ENCODE assay signal across 9 cellular contexts in the genomic region with DNA sequence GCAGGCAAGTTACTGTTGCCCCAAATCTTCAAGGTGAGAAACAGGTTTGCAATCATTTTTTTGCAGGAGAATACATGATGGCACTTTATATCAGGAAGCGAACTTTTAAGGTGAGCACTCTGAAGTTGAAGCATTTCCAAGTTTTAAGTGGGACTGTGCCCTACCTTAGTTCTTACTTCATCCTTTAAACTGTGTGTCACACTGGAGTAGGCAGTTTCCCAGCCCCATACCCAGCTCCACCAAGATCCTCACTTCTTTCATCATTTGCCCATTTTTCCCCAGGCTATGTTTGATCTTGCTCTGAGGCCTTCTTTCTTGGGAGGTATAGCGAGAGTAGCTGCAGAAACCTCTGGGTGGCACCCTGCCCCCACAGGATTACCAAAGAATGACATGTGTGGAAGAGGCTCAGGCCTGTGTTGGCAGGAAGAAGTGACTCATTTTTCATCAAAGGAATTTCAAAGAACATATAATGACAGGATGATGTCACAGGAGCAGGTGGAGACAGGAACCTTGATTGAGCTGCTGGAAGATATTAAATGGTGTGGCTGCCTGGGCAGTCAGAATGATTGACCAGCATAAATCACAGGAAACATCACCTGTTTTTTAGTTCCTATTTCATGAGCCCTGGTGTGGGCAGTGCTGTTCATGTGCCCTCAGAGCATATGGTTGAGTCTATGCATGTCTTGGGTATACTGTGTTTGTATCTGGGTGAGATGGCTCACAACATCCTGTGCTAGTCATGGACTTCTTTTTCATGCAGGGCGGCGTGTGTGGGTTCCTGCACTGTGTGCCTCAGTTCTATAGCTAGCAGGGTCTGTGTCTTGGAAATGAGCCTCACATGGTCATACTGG. TPM values are rescaled to one million over a fixed set of nuclear protein-coding genes. Genes with fewer than 3 reads are reported as not detected.
DNase-seq lines count a peak whose midpoint lies in the region; ATAC-seq, FAIRE-seq and TF ChIP-seq lines count a peak whose summit lies in the region.
"Had no signal": no experiment of that assay in that cellular context is flagged by ENCODE, and none has a peak within 500 bp of the region (broad histone marks: within the 10 kb centered on the region; RNA-seq: fewer than 3 reads in every experiment).

No MANE protein-coding gene starts in this region.

- intact Hi-C loops in heart left ventricle (cut with DNase I): loop anchor here in 3 of 10 donors (5.0 to 10.0 kb wide), 2 partner anchors 41 to 49 kb away; no protein-coding TSS in a partner anchor

- no peak overlapping the region for H3K4me3 ChIP-seq in Jurkat, Clone E6-1 (ENCODE audit: low read length)
- no peak overlapping the region for H3K4me3 ChIP-seq in SJSA1
- H3K4me3 ChIP-seq in heart left ventricle: no peak overlapping the region
- H3K4me3 ChIP-seq in small intestine (ENCODE audit: low read depth in 1 of 2, low read length in 2 of 2): no peak overlapping the region

- H3K36me3 ChIP-seq in SJSA1: no peaks in the 10 kb centered on the region; the same call in 1 of the 2 replicates
- H3K36me3 ChIP-seq in heart left ventricle: no peaks in the 10 kb centered on the region
- H3K36me3 ChIP-seq in small intestine (ENCODE audit: control insufficient read depth in 2 of 2, insufficient read depth in 2 of 2, low read length in 2 of 2): no peaks in the 10 kb centered on the region

- H3K4me1 ChIP-seq in SJSA1 (replicated peaks) (peaks cover 49% of the 10 kb centered on the region), heart left ventricle (peaks cover 2 to 37% (median 25%) of the 10 kb centered on the region in 12 donors), small intestine (ENCODE audit: control insufficient read depth in 2 of 2, insufficient read depth in 1 of 2, low read depth in 1 of 2, low read length in 1 of 2) (peaks cover 6 to 11% of the 10 kb centered on the region in 2 donors)

- DNase-seq in GM12892 (ENCODE audit: insufficient read length) (no peak), SJSA1 (ENCODE audit: low read depth in 1 of 2, low spot score in 2 of 2) (peak; percentile 84 to 90), heart left ventricle (peak in 4 of 5 donors; percentile 32 to 62 (median 34)), small intestine (peak; percentile 88)
- peak; percentile 91 for DNase-seq in Jurkat, Clone E6-1 (ENCODE audit: low read depth, low spot score)
- DNase-seq in activated effector memory CD4-positive, alpha-beta T cell treated with anti-CD3 and anti-CD28 coated beads, Interleukin-2, amount 50 U/mL, for 16 hours: peak; percentile 93

- WGBS in heart left ventricle, 4 donors: 80 to 86% (median 84%) methylated on average over 4 of the region's 4 CpGs
- WGBS in small intestine, 3 donors: 65 to 80% (median 74%) methylated on average over 4 of the region's 4 CpGs

- TF ChIP-seq CTCF in heart left ventricle (IDR thresholded peaks at IDR 0.05): peak in 11 of 12 donors; percentile 11 to 56 (median 37)

- H3K27ac ChIP-seq in SJSA1 (peak overlapping the region; percentile 21), heart left ventricle (peak overlapping the region in 5 of 12 donors; percentile 33 to 72 (median 43)), small intestine (ENCODE audit: low read depth in 1 of 2, low read length in 1 of 2) (peak overlapping the region; percentile 41 to 81)

- no peaks in the 10 kb centered on the region for H3K27me3 ChIP-seq in SJSA1 (replicated peaks)
- H3K27me3 ChIP-seq in heart left ventricle: no peaks in the 10 kb centered on the region
- no peaks in the 10 kb centered on the region for H3K27me3 ChIP-seq in small intestine (ENCODE audit: control insufficient read depth in 2 of 2, insufficient read depth in 2 of 2, low read length in 2 of 2)

- FAIRE-seq in GM12892 (lab: Jason Lieb, UNC): peak; percentile 40
- FAIRE-seq in small intestine (lab: Jason Lieb, UNC): no peak
- FAIRE-seq: islet of Langerhans had no signal

- H3K9me3 ChIP-seq in SJSA1 (replicated peaks) (no peaks in the 10 kb centered on the region), heart left ventricle (no peaks in the 10 kb centered on the region), small intestine (ENCODE audit: control insufficient read depth, low read depth) (no peaks in the 10 kb centered on the region)

- peak; percentile 66 to 86 (median 77) for ATAC-seq in heart left ventricle
- ATAC-seq in GM19023 (IDR thresholded peaks at IDR 0.05; ENCODE audit: unreplicated experiment): no peak
- no peak for ATAC-seq in HG02623 (IDR thresholded peaks at IDR 0.05; ENCODE audit: unreplicated experiment)

- no peak for TF ChIP-seq POLR2A in GM12892 (IDR thresholded peaks at IDR 0.05; ENCODE audit: low read depth, low read length)
- no peak for TF ChIP-seq POLR2A in heart left ventricle (IDR thresholded peaks at IDR 0.05)

RNA-seq across cellular contexts. Expression of a gene that starts 20.8 kb away (rescaled TPM):
- 93.7 TPM for polyA plus RNA-seq in GM12892 (2012; ENCODE audit: missing spikeins)
- 244 TPM for polyA plus RNA-seq in Jurkat, Clone E6-1 (2012; ENCODE audit: insufficient read depth, insufficient read length)
- total RNA-seq in SJSA1 (2014; rRNA removed; shearing (Covaris generic)): 147 and 211 TPM in 2 replicates
- 100 to 1,000 TPM; 183 to 436 (median 290) TPM for total RNA-seq in heart left ventricle
- polyA plus RNA-seq in heart left ventricle (100 to 1,000 TPM; 102 to 120 TPM), small intestine (10 to 100 TPM; 18.1 to 47.8 (median 21.3) TPM)

Comparison
In these comparisons a context has a peak if more than half of its experiments do, and no peak if none do; other contexts are left out.
1. ATAC-seq: peak in heart left ventricle (4 of 4); none in GM19023 (single experiment) and HG02623 (single experiment).